In the genomic region with DNA sequence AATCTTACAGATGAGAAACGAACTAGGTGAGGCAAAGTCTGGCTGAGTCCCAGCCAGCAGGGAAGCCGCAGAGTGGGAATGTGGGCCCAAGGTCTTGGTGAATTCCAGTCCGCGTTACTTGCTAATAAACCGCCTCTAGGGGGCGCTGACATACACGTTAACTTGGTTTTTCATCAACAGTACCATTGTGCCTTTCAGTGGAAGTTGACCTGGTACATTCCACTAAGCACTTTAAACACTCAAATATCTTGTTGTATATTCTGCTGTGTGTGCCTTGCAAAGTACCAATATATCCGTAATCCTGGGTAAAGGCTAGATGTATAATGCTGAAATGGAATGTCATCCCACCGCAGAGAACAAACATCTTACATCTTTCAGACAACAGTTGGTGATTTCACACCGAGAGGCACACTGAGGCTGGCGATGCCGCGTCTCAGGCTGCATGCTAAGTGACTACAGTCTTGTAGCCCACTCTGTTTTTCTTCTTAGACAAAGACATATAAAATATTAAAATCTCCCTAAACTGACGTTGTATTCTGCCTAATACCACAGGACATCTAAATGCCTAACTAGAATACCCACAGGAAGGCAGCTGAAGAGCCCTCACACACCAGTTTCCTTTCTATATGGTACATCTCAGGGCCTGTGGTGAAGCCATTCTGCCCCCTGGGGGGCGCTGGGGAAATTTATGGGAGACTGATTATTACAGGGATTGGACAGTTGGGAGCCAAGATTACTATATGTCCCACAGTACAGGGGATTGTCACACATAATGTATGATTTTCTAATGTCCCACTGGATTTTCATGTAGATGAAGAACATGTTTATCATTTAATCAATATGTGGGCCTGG, we compare ENCODE assay signal across 9 cellular contexts. TPM values are rescaled to one million over a fixed set of nuclear protein-coding genes. Genes with fewer than 3 reads are reported as not detected.
DNase-seq lines count a peak whose midpoint lies in the region; ATAC-seq and TF ChIP-seq lines count a peak whose summit lies in the region.
"Had no signal": no experiment of that assay in that cellular context is flagged by ENCODE, and none has a peak within 500 bp of the region (broad histone marks: within the 10 kb centered on the region; RNA-seq: fewer than 3 reads in every experiment).

No MANE protein-coding gene starts in this region.

- H3K27ac Mint-ChIP-seq in HFFc6 (no peak overlapping the region), chondrocyte (ENCODE audit: unreplicated experiment) (peak overlapping the region; percentile 0)
- H3K27ac Mint-ChIP-seq: dendritic cell treated with granulocyte-macrophage colony-stimulating factor and Interleukin-4, amounts not matched to agents 40 ng/mL and 50 ng/mL, for 4 days had no signal

- no peak overlapping the region for H3K27ac ChIP-seq in left lung

- H3K9me3 ChIP-seq in left lung: no peaks in the 10 kb centered on the region

- H3K9me3 Mint-ChIP-seq in HFFc6 (no peaks in the 10 kb centered on the region), chondrocyte (ENCODE audit: low read depth) (no peaks in the 10 kb centered on the region)
- H3K9me3 Mint-ChIP-seq: dendritic cell treated with granulocyte-macrophage colony-stimulating factor and Interleukin-4, amounts not matched to agents 40 ng/mL and 50 ng/mL, for 4 days had no signal

- H3K4me1 Mint-ChIP-seq in HFFc6 (ENCODE audit: low read depth) (peaks cover 15% of the 10 kb centered on the region), chondrocyte (ENCODE audit: low read depth) (peaks cover 28% of the 10 kb centered on the region)

- H3K4me3 Mint-ChIP-seq in HFFc6 (no peak overlapping the region), chondrocyte (ENCODE audit: unreplicated experiment) (no peak overlapping the region)
- H3K4me3 Mint-ChIP-seq: dendritic cell treated with granulocyte-macrophage colony-stimulating factor and Interleukin-4, amounts not matched to agents 40 ng/mL and 50 ng/mL, for 4 days had no signal

- DNase-seq in DMS153 treated with DMSO at 0.1 percent for 48 hours (lab: John Stamatoyannopoulos, UW; ENCODE audit: unreplicated experiment): peak; percentile 46
- DNase-seq in HFFc6: peak; percentile 46
- DNase-seq in NCI-H345 (lab: John Stamatoyannopoulos, UW): peak; percentile 78
- DNase-seq in activated CD4-positive, alpha-beta T cell treated with anti-CD3 and anti-CD28 coated beads for 4 hours: peak; percentile 77 to 79
- no peak for DNase-seq in chondrocyte (ENCODE audit: low spot score)
- DNase-seq in left lung: peak; percentile 57 to 73
- DNase-seq in stimulated activated CD4-positive, alpha-beta T cell treated with anti-CD3 and anti-CD28 coated beads, Interleukin-4, amount 100 ng/mL, for 48 hours (ENCODE audit: low read depth in 2 of 2): peak; percentile 67

- peaks cover 0 to 79% of the 10 kb centered on the region in 2 donors for H3K36me3 ChIP-seq in left lung

- no peaks in the 10 kb centered on the region for H3K27me3 Mint-ChIP-seq in HFFc6 (ENCODE audit: insufficient read depth)
- H3K27me3 Mint-ChIP-seq in chondrocyte (ENCODE audit: low read depth): no peaks in the 10 kb centered on the region
- H3K27me3 Mint-ChIP-seq: dendritic cell treated with granulocyte-macrophage colony-stimulating factor and Interleukin-4, amounts not matched to agents 40 ng/mL and 50 ng/mL, for 4 days had no signal

- peak; percentile 92 for ATAC-seq in left lung
- no peak for ATAC-seq in GM18498 (IDR thresholded peaks at IDR 0.05; ENCODE audit: unreplicated experiment)

- no peaks in the 10 kb centered on the region for H3K4me1 ChIP-seq in left lung

- H3K27me3 ChIP-seq in left lung: no peaks in the 10 kb centered on the region

- intact Hi-C loops in left lung (cut with DNase I): loop anchor here in 1 of 2 donors (5.0 to 10.0 kb wide), 2 partner anchors 120 to 297 kb away; no protein-coding TSS in a partner anchor

- no peak overlapping the region for H3K4me3 ChIP-seq in left lung

- TF ChIP-seq CTCF in HFFc6 (IDR thresholded peaks at IDR 0.05) (peak; percentile 86), chondrocyte (IDR thresholded peaks at IDR 0.05) (peak; percentile 78), left lung (IDR thresholded peaks at IDR 0.05) (peak; percentile 67 to 73)

- H3K36me3 Mint-ChIP-seq in HFFc6 (ENCODE audit: low read depth) (peaks cover 8% of the 10 kb centered on the region; the same call in 1 of the 2 replicates), chondrocyte (ENCODE audit: low read depth) (peaks cover 31% of the 10 kb centered on the region)

RNA-seq across cellular contexts. Expression of gene C1orf198, which starts 49.2 kb away (rescaled TPM):
- total RNA-seq in HFFc6 (2021; fragmentation: NEBNext Ultra II Directional; extraction: Animal tissue kit (Norgen Biotek cat#: 25700)): 100 to 1,000 TPM in 1 of 6 experiments, 10 to 100 TPM in 5; 72.4 to 118 (median 88.4) TPM
- 474 to 505 TPM (median 492 TPM) in 3 replicates for total RNA-seq in chondrocyte
- 100 to 1,000 TPM in 1 of 2 donors, 10 to 100 TPM in 1; 36.2 to 116 TPM for total RNA-seq in left lung
